Comparison of ENCODE assay signal across 8 cellular contexts in genomic region chr19:58362272-58362994, GRCh38. TPM values are rescaled to one million over a fixed set of nuclear protein-coding genes. Genes with fewer than 3 reads are reported as not detected.
DNase-seq lines count a peak whose midpoint lies in the region; ATAC-seq and TF ChIP-seq lines count a peak whose summit lies in the region.

TSS of gene ZNF497 (minus strand) at chr19:58362751. CDS start at chr19:58357635, 5,116 bp downstream.

- peak; percentile 100 for DNase-seq in GM13977 (ENCODE audit: low spot score)
- DNase-seq in NCI-H146 (lab: John Stamatoyannopoulos, UW) = peak; percentile 98
- peak; percentile 90 to 99 (median 95) for DNase-seq in T-cell
- DNase-seq in amniotic stem cell (lab: John Stamatoyannopoulos, UW) = peak; percentile 92
- peak; percentile 99 for DNase-seq in left ventricle myocardium superior
- peak; percentile 96 for DNase-seq in prostate gland (ENCODE audit: low spot score)

- H3K9me3 ChIP-seq in prostate gland = no peaks in the 10 kb centered on the region

- no peaks in the 10 kb centered on the region for H3K27me3 Mint-ChIP-seq in T-cell

- TF ChIP-seq POLR2A in prostate gland (IDR thresholded peaks at IDR 0.05) = peak; percentile 51

- CTCF ChIA-PET in T-cell (lab: Charles Lee) = interaction anchor here in 1 of 2 donors (0.6 to 1.2 kb wide), 6 partner anchors 15 to 179 kb away, joined by 3 to 8 read pairs (median 4); partner anchors contain the start of genes ZBTB45 and ZNF324B

- H3K27ac Mint-ChIP-seq in T-cell = peak within 1 kb of the TSS; percentile 80 to 90

- ATAC-seq in HG02870 (IDR thresholded peaks at IDR 0.05; ENCODE audit: unreplicated experiment) = peak; percentile 77
- peak; percentile 87 to 96 (median 92) for ATAC-seq in T-cell (replicated peaks in 1 of 4)
- ATAC-seq in left ventricle myocardium superior = peak; percentile 96

- H3K9me3 Mint-ChIP-seq in T-cell = no peaks in the 10 kb centered on the region

- POLR2A ChIA-PET in T-cell (lab: Charles Lee) = interaction anchor here in 1 of 2 donors (0.7 to 1.0 kb wide), 2 partner anchors 52 to 56 kb away, joined by 3 to 4 read pairs; no protein-coding TSS in a partner anchor

- H3K4me3 Mint-ChIP-seq in T-cell = peak within 1 kb of the TSS; percentile 83 to 92 (median 89)

- in situ Hi-C loops in GM13977 (cut with MboI; ENCODE audit: low pct_unique_long_range_greater_than_20kb, low sequenced_read_pairs, unreplicated experiment) = no loop called here

- intact Hi-C loops in left ventricle myocardium superior (cut with micrococcal nuclease) = no loop called here
- intact Hi-C loops in prostate gland (cut with DNase I) = loop anchor here (5.0 kb wide), 1 partner anchor 35 kb away; the partner anchor contains the start of gene ZSCAN22

- no peaks in the 10 kb centered on the region for H3K36me3 ChIP-seq in prostate gland
- no peaks in the 10 kb centered on the region for H3K36me3 ChIP-seq in urinary bladder (ENCODE audit: insufficient read depth)

- WGBS in prostate gland = under 1% methylated on average over 29 of the region's 74 CpGs
- WGBS in urinary bladder = under 1% methylated on average over 74 of the region's 74 CpGs

- H3K4me3 ChIP-seq in prostate gland (peak within 1 kb of the TSS; percentile 55 to 57), urinary bladder (ENCODE audit: low read depth, low read length) (peak within 1 kb of the TSS; percentile 63)

- H3K27ac ChIP-seq in prostate gland = peak within 1 kb of the TSS; percentile 90
- peak within 1 kb of the TSS; percentile 97 for H3K27ac ChIP-seq in urinary bladder (ENCODE audit: low read depth)

- H3K4me1 Mint-ChIP-seq in T-cell = peaks cover 11 to 17% (median 11%) of the 10 kb centered on the region in 3 donors

- TF ChIP-seq CTCF in GM13977 (IDR thresholded peaks at IDR 0.05; ENCODE audit: extremely low read depth, insufficient read depth, missing control alignments) (no peak), prostate gland (IDR thresholded peaks at IDR 0.05) (peak in 3 of 4 experiments; percentile 17 to 35 (median 33))

- H3K4me1 ChIP-seq in prostate gland (replicated peaks) (no peaks in the 10 kb centered on the region), urinary bladder (ENCODE audit: insufficient read depth) (no peaks in the 10 kb centered on the region)

- H3K36me3 Mint-ChIP-seq in T-cell = no peaks in the 10 kb centered on the region

- no peaks in the 10 kb centered on the region for H3K27me3 ChIP-seq in prostate gland (replicated peaks; ENCODE audit: insufficient read depth)

RNA-seq across cellular contexts. Expression of gene ZNF497, which starts in this region (rescaled TPM):
- 1 to 10 TPM in 4 of 5 donors, under 1 TPM in 1; 0.98 to 3.4 (median 2.2) TPM for total RNA-seq in T-cell
- 0.55 TPM for total RNA-seq in left ventricle myocardium superior
- 10 to 100 TPM in 1 of 2 donors, 1 to 10 TPM in 1; 6.6 to 11.0 TPM for total RNA-seq in prostate gland
- 2.1 TPM for total RNA-seq in urinary bladder
- polyA plus RNA-seq in urinary bladder = 0.73 TPM

Comparison
In these comparisons a context has a peak if more than half of its experiments do, and no peak if none do; other contexts are left out.
1. Peak in every context shown above with its lines: DNase-seq, ATAC-seq, H3K4me3 ChIP-seq and H3K27ac ChIP-seq.
2. Peak in DNase-seq and ATAC-seq in left ventricle myocardium superior; RNA of the gene not detected or under 1 TPM.